Comparison of ENCODE assay signal across 8 cellular contexts in the genomic region with DNA sequence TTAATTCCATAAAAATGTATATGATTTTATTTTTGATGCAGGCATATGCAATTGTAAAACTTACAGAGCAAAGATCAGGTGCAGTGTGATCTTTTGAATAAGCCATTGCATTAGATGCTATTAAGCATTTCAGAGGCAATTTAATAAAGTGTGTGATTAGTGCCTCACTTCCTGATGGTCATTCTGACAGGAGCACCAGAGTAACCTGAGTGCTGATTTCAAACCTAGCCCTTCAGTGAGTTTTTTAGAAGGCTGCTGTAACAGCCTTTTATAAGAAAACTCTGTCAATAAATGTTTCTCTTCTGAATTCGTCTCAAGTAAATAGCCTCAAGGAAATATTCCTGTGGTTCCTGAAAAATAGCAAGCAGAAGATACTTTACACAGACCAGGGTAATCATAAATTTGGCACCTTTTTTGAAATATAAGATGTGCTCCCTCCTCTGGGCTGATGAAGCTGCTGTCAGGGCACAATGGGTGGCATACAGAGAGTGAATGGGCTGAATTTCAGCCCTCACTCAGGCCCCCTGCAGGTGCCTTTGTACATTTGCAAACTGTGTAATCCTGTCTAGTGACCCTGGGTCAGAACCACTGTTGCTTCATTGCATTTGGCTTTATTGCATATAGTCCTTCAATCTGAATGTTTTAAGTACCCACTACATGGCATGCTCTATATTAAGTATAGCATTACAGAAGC.
DNase-seq lines count a peak whose midpoint lies in the region; ATAC-seq, FAIRE-seq and TF ChIP-seq lines count a peak whose summit lies in the region.
"Had no signal": no experiment of that assay in that cellular context is flagged by ENCODE, and none has a peak within 500 bp of the region (broad histone marks: within the 10 kb centered on the region; RNA-seq: fewer than 3 reads in every experiment).

No MANE protein-coding gene starts in this region.

- no peaks in the 10 kb centered on the region; a peak in 1 of 5 replicates for H3K9me3 Mint-ChIP-seq in H9

- WGBS in H9 (ENCODE audit: extremely low coverage, insufficient read length, low lambda C conversion rate) = no CpG with 5 or more reads among the region's 1 CpG
- 60% methylated on average over 1 of the region's 1 CpG; no CpG with 5 or more reads in 1 of the 2 experiments for WGBS in H1 (ENCODE audit: extremely low coverage in 1 of 2, insufficient coverage in 1 of 2, insufficient read length in 1 of 2, insufficient replicate concordance in 2 of 2, low coverage in 1 of 2, low lambda C conversion rate in 2 of 2, missing lambda C conversion rate in 1 of 2), 2 experiments

- no peak overlapping the region for H3K27ac Mint-ChIP-seq in H9

- CTCF ChIA-PET in H1 (lab: Charles Lee; ENCODE audit: partially characterized antibody) = interaction anchor here (0.6 to 1.5 kb wide), 8 partner anchors 8 to 118 kb away, joined by 3 to 6 read pairs (median 3); no protein-coding TSS in a partner anchor

- POLR2A ChIA-PET in H1 (lab: Charles Lee; ENCODE audit: partially characterized antibody) = no interaction called here

- no peak overlapping the region for H3T11ph ChIP-seq in H9 (ENCODE audit: low read length)

- H2BK120ac ChIP-seq in H9 (ENCODE audit: low read depth, low read length, poor library complexity, severe bottlenecking) (no peak overlapping the region), H1 (replicated peaks; ENCODE audit: low read depth, low read length) (no peak overlapping the region)

- H2AFZ ChIP-seq in H9 (ENCODE audit: low read length) (no peak overlapping the region), H1 (ENCODE audit: low read length) (no peak overlapping the region)

- H4K20me1 ChIP-seq in H9 (ENCODE audit: control insufficient read depth, insufficient read depth, insufficient read length) (no peaks in the 10 kb centered on the region), H1 (replicated peaks in 1 of 2; ENCODE audit: control insufficient read depth in 1 of 2, insufficient read depth in 2 of 2, low read length in 2 of 2) (no peaks in the 10 kb centered on the region)

- H2BK5ac ChIP-seq in H9 (ENCODE audit: insufficient read length, low read length) (no peak overlapping the region), H1 (ENCODE audit: low read depth, low read length) (no peak overlapping the region)

- H3K9me3 ChIP-seq in H9 (ENCODE audit: control insufficient read depth, low read depth, low read length) (no peaks in the 10 kb centered on the region), H1 (ENCODE audit: insufficient read depth in 2 of 2, low read depth in 1 of 2, low read length in 1 of 2) (no peaks in the 10 kb centered on the region)
- H3K9me3 ChIP-seq: SJCRH30 had no signal

- H3K4ac ChIP-seq in H9 (ENCODE audit: low read depth, low read length) = no peak overlapping the region
- H3K4ac ChIP-seq in H1 (replicated peaks; ENCODE audit: insufficient read length, low read depth, low read length) = no peak overlapping the region

- DNase-seq in H9 (peak; percentile 46), NCI-H2081 (lab: John Stamatoyannopoulos, UW) (peak; percentile 73 to 85), H1 (ENCODE audit: low read depth in 1 of 2, low spot score in 2 of 2) (no peak), SHP77 treated with DMSO at 0.1 percent for 48 hours (lab: John Stamatoyannopoulos, UW) (no peak), AG08395 (ENCODE audit: low spot score) (no peak), middle frontal gyrus (ENCODE audit: extremely low spot score, low spot score) (no peak)

- H3K4me1 Mint-ChIP-seq in H9 = peaks cover 23 to 26% of the 10 kb centered on the region in 2 experiments

- H3K79me2 ChIP-seq in H9 (ENCODE audit: insufficient read depth, low read length) (no peaks in the 10 kb centered on the region), H1 (ENCODE audit: control insufficient read depth in 1 of 2, insufficient read depth in 2 of 2, low read length in 2 of 2) (no peaks in the 10 kb centered on the region)

- H3K23me2 ChIP-seq in H9 (ENCODE audit: insufficient read length, low read depth, low read length, poor library complexity, severe bottlenecking) (no peaks in the 10 kb centered on the region), H1 (ENCODE audit: low read depth, low read length) (no peaks in the 10 kb centered on the region)

- H2BK15ac ChIP-seq in H9 (ENCODE audit: low read depth, low read length) (no peak overlapping the region), H1 (ENCODE audit: low read length) (no peak overlapping the region)

- ATAC-seq in GM18498 (IDR thresholded peaks at IDR 0.05; ENCODE audit: unreplicated experiment) = peak; percentile 94

- no peak overlapping the region for H3K14ac ChIP-seq in H9 (ENCODE audit: insufficient read depth, low read length)
- no peak overlapping the region for H3K14ac ChIP-seq in H1 (ENCODE audit: insufficient read length)

- H2AK5ac ChIP-seq in H9 (ENCODE audit: insufficient read length, low read length) (no peak overlapping the region), H1 (ENCODE audit: low read depth, low read length) (no peak overlapping the region)

- H2BK12ac ChIP-seq in H9 (ENCODE audit: insufficient read length, low read depth, low read length) (no peak overlapping the region), H1 (ENCODE audit: low read depth, low read length) (no peak overlapping the region)

- H3K4me3 ChIP-seq in H1 (ENCODE audit: extremely low read depth in 1 of 4, insufficient read depth in 2 of 4, low read depth in 3 of 4, low read length in 4 of 4) = no peak overlapping the region
- H3K4me3 ChIP-seq: SJCRH30 had no signal

- no peaks in the 10 kb centered on the region for H3K27me3 ChIP-seq in H9 (ENCODE audit: insufficient read depth, low read length)
- H3K27me3 ChIP-seq in H1 (replicated peaks in 1 of 4; ENCODE audit: control insufficient read depth in 3 of 4, extremely low read depth in 1 of 4, insufficient read depth in 3 of 4, low read length in 3 of 4) = no peaks in the 10 kb centered on the region
- H3K27me3 ChIP-seq: SJCRH30 had no signal

- peak; percentile 60 for FAIRE-seq in H1 (lab: Jason Lieb, UNC)

- H3K18ac ChIP-seq in H9 (ENCODE audit: insufficient read length, low read depth, low read length) = no peak overlapping the region
- no peak overlapping the region for H3K18ac ChIP-seq in H1 (ENCODE audit: extremely low read depth, low read length)

- no peak overlapping the region for H3K4me3 Mint-ChIP-seq in H9

- H3K4me2 ChIP-seq in H9 (ENCODE audit: insufficient read depth, insufficient read length, low read length) (no peak overlapping the region), H1 (ENCODE audit: insufficient read depth in 1 of 2, low read depth in 2 of 2, low read length in 2 of 2) (no peak overlapping the region)

- no peak overlapping the region for H3K23ac ChIP-seq in H9 (ENCODE audit: insufficient read length, low read depth, low read length)
- no peak overlapping the region for H3K23ac ChIP-seq in H1 (ENCODE audit: insufficient read length)

- H4K8ac ChIP-seq in H9 (replicated peaks; ENCODE audit: insufficient read length, low read depth, low read length) (no peak overlapping the region), H1 (ENCODE audit: extremely low read depth, insufficient read depth, low read length) (no peak overlapping the region)

- TF ChIP-seq CTCF in H9 (conservative IDR thresholded peaks at IDR 0.05) (peak; percentile 64), H1 (IDR thresholded peaks at IDR 0.05; ENCODE audit: control extremely low read depth in 1 of 3, insufficient read depth in 1 of 3, low read depth in 1 of 3, low read length in 3 of 3) (peak; percentile 41 to 58 (median 58))

- TF ChIP-seq POLR2A in H1 (IDR thresholded peaks at IDR 0.05; ENCODE audit: control extremely low read depth in 1 of 2, low read depth in 2 of 2, low read length in 2 of 2) = no peak

- H3K79me1 ChIP-seq in H9 (ENCODE audit: insufficient read depth, low read depth, low read length, poor library complexity, severe bottlenecking) = no peaks in the 10 kb centered on the region
- no peaks in the 10 kb centered on the region for H3K79me1 ChIP-seq in H1 (ENCODE audit: low read depth, low read length)

- H3K27ac ChIP-seq in H9 (ENCODE audit: insufficient read length, low read depth, low read length) (no peak overlapping the region), H1 (ENCODE audit: low read depth, low read length) (no peak overlapping the region)
- H3K27ac ChIP-seq: SJCRH30 had no signal

- H3K9ac ChIP-seq in H9 (ENCODE audit: extremely low read depth, insufficient read length, low read length) (no peak overlapping the region), H1 (replicated peaks in 1 of 4; ENCODE audit: extremely low read depth in 1 of 4, low read depth in 3 of 4, low read length in 3 of 4) (no peak overlapping the region)

- H2BK20ac ChIP-seq in H9 (ENCODE audit: low read depth, low read length, poor library complexity, severe bottlenecking) (no peak overlapping the region), H1 (ENCODE audit: low read length) (no peak overlapping the region)

- peak; percentile 43 to 60 for TF ChIP-seq RAD21 in H1 (IDR thresholded peaks at IDR 0.05 in 1 of 2, conservative IDR thresholded peaks at IDR 0.05 in 1 of 2; ENCODE audit: low read depth in 2 of 2, low read length in 2 of 2)

- H4K91ac ChIP-seq in H9 (ENCODE audit: insufficient read length, low read depth, low read length) (no peak overlapping the region), H1 (replicated peaks; ENCODE audit: insufficient read length, low read length) (no peak overlapping the region)

- H3K36me3 ChIP-seq in H1 (ENCODE audit: control insufficient read depth in 2 of 4, insufficient read depth in 4 of 4, low read length in 3 of 4) = no peaks in the 10 kb centered on the region
- H3K36me3 ChIP-seq: SJCRH30 had no signal

- H3K36me3 Mint-ChIP-seq in H9 (ENCODE audit: insufficient read depth in 1 of 3, low read depth in 3 of 3) = no peaks in the 10 kb centered on the region

- TF ChIP-seq EP300 in H1 (IDR thresholded peaks at IDR 0.05; ENCODE audit: borderline replicate concordance in 1 of 2, low read depth in 2 of 2, low read length in 2 of 2) = no peak

- no peaks in the 10 kb centered on the region for H3K27me3 Mint-ChIP-seq in H9 (ENCODE audit: low read depth)

- H3K4me1 ChIP-seq in H9 (ENCODE audit: insufficient read depth, low read length) (peaks cover 2% of the 10 kb centered on the region), H1 (replicated peaks in 1 of 4; ENCODE audit: control insufficient read depth in 3 of 4, insufficient read depth in 4 of 4, low read length in 3 of 4) (no peaks in the 10 kb centered on the region; a peak in 1 of 7 replicates)
- H3K4me1 ChIP-seq: SJCRH30 had no signal

- no peak overlapping the region for H3K56ac ChIP-seq in H9 (ENCODE audit: insufficient read length, low read depth, low read length)
- H3K56ac ChIP-seq in H1 (replicated peaks; ENCODE audit: insufficient read length, low read depth, low read length) = no peak overlapping the region

- H4K5ac ChIP-seq in H9 (ENCODE audit: insufficient read length, low read depth, low read length) = no peak overlapping the region
- no peak overlapping the region for H4K5ac ChIP-seq in H1 (ENCODE audit: insufficient read length, low read depth, low read length)

TF ChIP-seq in H1, 55 proteins besides CTCF, POLR2A, EP300 and RAD21 (continues in another document):
- TF ChIP-seq CREB1 (IDR thresholded peaks at IDR 0.05) (no peak), SIX5 (IDR thresholded peaks at IDR 0.05; ENCODE audit: low read depth, low read length) (no peak), KDM5A (IDR thresholded peaks at IDR 0.05; ENCODE audit: low read length) (no peak), JUND (IDR thresholded peaks at IDR 0.05; ENCODE audit: low read length) (no peak), MAFK (IDR thresholded peaks at IDR 0.05; ENCODE audit: low read depth, low read length) (no peak)

Comparison
In these comparisons a context has a peak if more than half of its experiments do, and no peak if none do; other contexts are left out.
1. DNase-seq: peak in H9 (single experiment) and NCI-H2081 (2 of 2); none in H1 (0 of 2), SHP77 treated with DMSO at 0.1 percent for 48 hours (single experiment), AG08395 (single experiment) and middle frontal gyrus (single experiment).